In the genomic region with DNA sequence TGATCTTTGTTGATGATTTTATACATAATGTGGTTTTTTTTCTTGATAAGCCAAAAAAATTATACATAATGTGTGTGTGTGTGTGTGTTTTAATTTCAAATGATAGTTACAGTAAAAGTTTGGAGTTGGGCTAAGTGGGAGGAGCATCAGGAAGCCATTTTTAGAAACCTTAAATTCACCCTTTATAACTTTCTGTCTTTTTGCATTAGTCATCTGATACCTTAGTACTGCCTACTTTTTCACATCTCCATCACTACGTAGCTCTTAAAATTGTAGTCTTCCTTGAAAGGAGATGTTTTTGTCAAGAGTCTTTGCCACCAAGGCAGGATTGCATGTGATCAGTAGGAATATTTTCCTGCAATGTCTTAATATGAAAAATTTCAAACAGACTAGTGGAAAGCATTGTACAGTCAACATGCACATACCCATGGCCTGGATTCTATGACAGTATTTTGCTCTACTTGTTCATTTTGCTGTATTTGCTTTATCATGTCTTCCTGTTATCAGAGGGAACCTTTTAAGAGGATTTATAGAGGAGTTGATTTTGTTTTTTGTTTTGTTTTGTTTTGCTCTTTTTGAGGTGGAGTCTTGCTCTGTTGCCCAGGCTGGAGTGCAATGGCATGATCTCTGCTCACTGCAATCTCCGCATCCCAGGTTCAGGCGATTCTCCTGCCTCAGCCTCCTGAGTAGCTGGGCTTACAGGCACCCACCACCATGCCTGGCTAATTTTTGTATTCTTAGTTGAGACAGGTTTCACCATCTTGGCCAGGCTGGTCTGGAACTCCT, we compare ENCODE assay signal across 14 cellular contexts. TPM values are rescaled to one million over a fixed set of nuclear protein-coding genes. Genes with fewer than 3 reads are reported as not detected.
DNase-seq lines count a peak whose midpoint lies in the region; ATAC-seq and TF ChIP-seq lines count a peak whose summit lies in the region.
"Had no signal": no experiment of that assay in that cellular context is flagged by ENCODE, and none has a peak within 500 bp of the region (broad histone marks: within the 10 kb centered on the region; RNA-seq: fewer than 3 reads in every experiment).

No MANE protein-coding gene starts in this region.

- no peaks in the 10 kb centered on the region for H3K36me3 Mint-ChIP-seq in chondrocyte (ENCODE audit: low read depth)

- H3K36me3 ChIP-seq in rectal smooth muscle tissue (ENCODE audit: control insufficient read depth, insufficient read depth, low read length) = no peaks in the 10 kb centered on the region
- H3K36me3 ChIP-seq: thyroid gland had no signal

- no peaks in the 10 kb centered on the region for H3K27me3 Mint-ChIP-seq in chondrocyte (ENCODE audit: low read depth)

- ATAC-seq in activated CD4-positive, CD25-positive, alpha-beta regulatory T cell treated with anti-CD3 and anti-CD28 coated beads, Interleukin-2, amount 50 U/mL, for 24 hours = peak; percentile 31 to 61
- no peak for ATAC-seq in HG02678 (IDR thresholded peaks at IDR 0.05; ENCODE audit: unreplicated experiment)

- H3K27ac ChIP-seq in rectal smooth muscle tissue (ENCODE audit: low read depth, low read length) = peak overlapping the region; percentile 33
- H3K27ac ChIP-seq: thyroid gland had no signal

- no peaks in the 10 kb centered on the region for H3K27me3 ChIP-seq in rectal smooth muscle tissue (ENCODE audit: control insufficient read depth, insufficient read depth, low read length)
- H3K27me3 ChIP-seq: ascending aorta, thyroid gland had no signal

- H3K9ac ChIP-seq in rectal smooth muscle tissue (ENCODE audit: low read length) = no peak overlapping the region

- H3K4me3 Mint-ChIP-seq in chondrocyte (ENCODE audit: unreplicated experiment) = no peak overlapping the region

- TF ChIP-seq POLR2A in NB4 (IDR thresholded peaks at IDR 0.05; ENCODE audit: extremely low read depth, insufficient read length) = no peak

- peak overlapping the region; percentile 80 for H3K27ac Mint-ChIP-seq in chondrocyte (ENCODE audit: unreplicated experiment)

- no peak for TF ChIP-seq CTCF in NB4 (IDR thresholded peaks at IDR 0.05; ENCODE audit: low read depth, low read length)
- TF ChIP-seq CTCF in chondrocyte (IDR thresholded peaks at IDR 0.05) = no peak

- no peak for DNase-seq in activated CD4-positive, CD25-positive, alpha-beta regulatory T cell (lab: John Stamatoyannopoulos, UW)
- DNase-seq in NB4 (ENCODE audit: low read depth) (no peak), chondrocyte (ENCODE audit: low spot score) (no peak), D341Med (ENCODE audit: low spot score) (no peak), anterior cingulate cortex (lab: John Stamatoyannopoulos, UW) (no peak)
- DNase-seq: activated CD4-positive, alpha-beta T cell treated with anti-CD3 and anti-CD28 coated beads for 48 hours; KBM-7; NCI-H2081 treated with DMSO at 0.1 percent for 48 hours; retina; thyroid gland had no signal

- H3K4me1 Mint-ChIP-seq in chondrocyte (ENCODE audit: low read depth) = peaks cover 84% of the 10 kb centered on the region

- H3K9me3 Mint-ChIP-seq in chondrocyte (ENCODE audit: low read depth) = no peaks in the 10 kb centered on the region

- H3K4me3 ChIP-seq in NB4 (ENCODE audit: low read depth, low read length) = peak overlapping the region; percentile 14
- no peak overlapping the region for H3K4me3 ChIP-seq in rectal smooth muscle tissue (ENCODE audit: low read length)
- H3K4me3 ChIP-seq: ascending aorta, thyroid gland had no signal

- peaks cover 21% of the 10 kb centered on the region for H3K4me1 ChIP-seq in rectal smooth muscle tissue (ENCODE audit: control insufficient read depth, insufficient read depth, low read length)

RNA-seq across cellular contexts. Expression of a gene that starts 6.2 kb away (rescaled TPM):
- total RNA-seq in chondrocyte = 224 to 293 TPM (median 282 TPM) in 3 replicates

RNA-seq across cellular contexts. Expression of a gene that starts 31.7 kb away (rescaled TPM):
- total RNA-seq in chondrocyte = 30.8 to 39.0 TPM (median 32.2 TPM) in 3 replicates
